Comparison of ENCODE assay signal across 8 cellular contexts in genomic region chr12:15584366-15585041, GRCh38.
DNase-seq lines count a peak whose midpoint lies in the region; ATAC-seq, FAIRE-seq and TF ChIP-seq lines count a peak whose summit lies in the region.

No MANE protein-coding gene starts in this region.

- ATAC-seq in left lobe of liver (peak; percentile 71), upper lobe of left lung (ENCODE audit: low FRiP score in 2 of 2) (peak; percentile 26 to 66)

- H3K4me3 ChIP-seq in astrocyte of the spinal cord (ENCODE audit: low read depth, low read length) (no peak overlapping the region), upper lobe of left lung (no peak overlapping the region)

- DNase-seq in NCI-H2107 treated with DMSO at 0.1 percent for 48 hours (lab: John Stamatoyannopoulos, UW; ENCODE audit: unreplicated experiment) (peak; percentile 67), NCI-H2107 (lab: John Stamatoyannopoulos, UW) (no peak), H54 (ENCODE audit: insufficient read length, low spot score) (no peak), NCI-H526 (lab: John Stamatoyannopoulos, UW) (peak; percentile 1 to 60), astrocyte of the spinal cord (ENCODE audit: low read depth, low spot score) (peak; percentile 72), left lobe of liver (ENCODE audit: low spot score) (no peak), upper lobe of left lung (no peak), GOT3 (lab: John Stamatoyannopoulos, UW) (no peak)

- no peaks in the 10 kb centered on the region for H3K4me1 ChIP-seq in upper lobe of left lung

- TF ChIP-seq CTCF in astrocyte of the spinal cord (IDR thresholded peaks at IDR 0.05; ENCODE audit: low read depth, low read length) (peak; percentile 77), upper lobe of left lung (IDR thresholded peaks at IDR 0.05) (peak; percentile 26 to 62 (median 53))

- in situ Hi-C loops in astrocyte of the spinal cord (cut with HindIII; ENCODE audit: low sequenced_read_pairs), result no loop called here

- H3K27ac ChIP-seq in upper lobe of left lung, result no peak overlapping the region

- H3K36me3 ChIP-seq in upper lobe of left lung, result no peaks in the 10 kb centered on the region

- H3K27me3 ChIP-seq in upper lobe of left lung, result no peaks in the 10 kb centered on the region

- 33 to 39% methylated on average over 3 of the region's 3 CpGs for WGBS in upper lobe of left lung, 2 donors

- H3K9me3 ChIP-seq in upper lobe of left lung, result no peaks in the 10 kb centered on the region

- TF ChIP-seq EP300 in upper lobe of left lung (IDR thresholded peaks at IDR 0.05), result no peak

- FAIRE-seq in H54 (lab: Jason Lieb, UNC), result peak; percentile 27

- TF ChIP-seq POLR2A in H54 (IDR thresholded peaks at IDR 0.05; ENCODE audit: low read depth, low read length), result no peak
- TF ChIP-seq POLR2A in upper lobe of left lung (IDR thresholded peaks at IDR 0.05), result no peak

Comparison
In these comparisons a context has a peak if more than half of its experiments do, and no peak if none do; other contexts are left out.
1. DNase-seq: peak in NCI-H2107 treated with DMSO at 0.1 percent for 48 hours (single experiment), NCI-H526 (2 of 2) and astrocyte of the spinal cord (single experiment); none in NCI-H2107 (single experiment), H54 (single experiment), left lobe of liver (single experiment), upper lobe of left lung (0 of 2) and GOT3 (single experiment).